ENCODE assay signal across 26 cellular contexts in the genomic region with DNA sequence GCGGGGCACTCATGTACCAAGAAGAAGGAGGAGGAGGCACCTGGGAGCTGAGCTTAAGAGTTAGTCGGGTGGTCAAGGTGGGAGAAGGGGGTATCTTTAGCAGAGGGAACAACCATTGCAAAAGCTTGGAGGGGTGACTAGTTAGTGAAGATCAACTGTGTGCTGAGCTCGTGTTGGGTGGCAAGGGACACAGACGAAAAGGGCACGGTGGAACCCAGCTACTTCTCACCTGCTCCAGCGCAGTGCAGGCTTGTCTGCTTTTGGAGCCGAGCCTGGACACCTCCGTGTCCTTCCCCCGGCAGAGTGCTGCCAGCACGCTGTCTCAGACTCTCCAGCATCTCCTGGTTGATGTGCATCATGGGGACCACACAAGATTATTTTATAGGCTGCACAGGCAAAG.
DNase-seq lines count a peak whose midpoint lies in the region; ATAC-seq and TF ChIP-seq lines count a peak whose summit lies in the region.
"Had no signal": no experiment of that assay in that cellular context is flagged by ENCODE, and none has a peak within 500 bp of the region (broad histone marks: within the 10 kb centered on the region; RNA-seq: fewer than 3 reads in every experiment).

No MANE protein-coding gene starts in this region.

- H3K4me1 ChIP-seq in muscle layer of colon (ENCODE audit: insufficient read depth, low read length), result peaks cover 24% of the 10 kb centered on the region
- peaks cover 0 to 62% (median 40%) of the 10 kb centered on the region in 4 donors for H3K4me1 ChIP-seq in tibial artery
- H3K4me1 ChIP-seq: parathyroid adenoma had no signal

- no peak overlapping the region for H3K9ac ChIP-seq in muscle layer of colon (ENCODE audit: low read length)
- H3K9ac ChIP-seq: parathyroid adenoma had no signal

- H3K27me3 ChIP-seq in muscle layer of colon (ENCODE audit: control insufficient read depth in 1 of 2, insufficient read depth in 2 of 2, low read length in 2 of 2) (no peaks in the 10 kb centered on the region), tibial artery (no peaks in the 10 kb centered on the region)
- H3K27me3 ChIP-seq: adrenal gland, cardiac muscle cell, SJSA1 had no signal

- no peak overlapping the region for H3K4me3 Mint-ChIP-seq in activated CD4-positive, alpha-beta T cell treated with anti-CD3 and anti-CD28 coated beads, Interleukin-2, amount 10 ng/mL, durations not matched to agents 7 days and 5 days
- H3K4me3 Mint-ChIP-seq in MCF 10A (ENCODE audit: unreplicated experiment), result no peak overlapping the region
- H3K4me3 Mint-ChIP-seq: activated CD4-positive, alpha-beta T cell treated with anti-CD3 and anti-CD28 coated beads for 36 hours; activated T-cell treated with anti-CD3 and anti-CD28 coated beads, Interleukin-2, amount 50 U/mL, for 4 hours; CD4-positive, alpha-beta memory T cell; naive thymus-derived CD8-positive, alpha-beta T cell; stimulated activated naive CD8-positive, alpha-beta T cell treated with anti-CD3 and anti-CD28 coated beads, Interleukin-15, amount 100 ng/mL, for 72 hours; T-helper 17 cell had no signal

- H3K4me3 ChIP-seq in muscle layer of colon (ENCODE audit: low read depth in 1 of 2, low read length in 2 of 2) (no peak overlapping the region), tibial artery (no peak overlapping the region)
- H3K4me3 ChIP-seq: adrenal gland, cardiac muscle cell, dorsolateral prefrontal cortex, SJSA1 had no signal

- H3K27me3 Mint-ChIP-seq in activated CD4-positive, alpha-beta T cell treated with anti-CD3 and anti-CD28 coated beads, Interleukin-2, amount 10 ng/mL, durations not matched to agents 7 days and 5 days, result peaks cover 27% of the 10 kb centered on the region
- H3K27me3 Mint-ChIP-seq in MCF 10A (ENCODE audit: insufficient read depth, unreplicated experiment), result no peaks in the 10 kb centered on the region

- no peaks in the 10 kb centered on the region for H3K36me3 Mint-ChIP-seq in activated CD4-positive, alpha-beta T cell treated with anti-CD3 and anti-CD28 coated beads, Interleukin-2, amount 10 ng/mL, durations not matched to agents 7 days and 5 days (ENCODE audit: low read depth)
- peaks cover 12% of the 10 kb centered on the region for H3K36me3 Mint-ChIP-seq in MCF 10A (ENCODE audit: insufficient read depth, unreplicated experiment)
- H3K36me3 Mint-ChIP-seq: CD4-positive, alpha-beta memory T cell; naive thymus-derived CD8-positive, alpha-beta T cell had no signal

- H3K27ac Mint-ChIP-seq in activated CD4-positive, alpha-beta T cell treated with anti-CD3 and anti-CD28 coated beads, Interleukin-2, amount 10 ng/mL, durations not matched to agents 7 days and 5 days, result peak overlapping the region; percentile 27
- peak overlapping the region; percentile 84 for H3K27ac Mint-ChIP-seq in MCF 10A (ENCODE audit: low read depth, unreplicated experiment)
- H3K27ac Mint-ChIP-seq: activated CD4-positive, alpha-beta T cell treated with anti-CD3 and anti-CD28 coated beads for 36 hours; CD4-positive, alpha-beta memory T cell; naive thymus-derived CD8-positive, alpha-beta T cell; stimulated activated naive CD8-positive, alpha-beta T cell treated with anti-CD3 and anti-CD28 coated beads, Interleukin-15, amount 100 ng/mL, for 72 hours; T-helper 17 cell had no signal

- H3K36me3 ChIP-seq in muscle layer of colon (ENCODE audit: insufficient read depth, low read length) (no peaks in the 10 kb centered on the region), tibial artery (no peaks in the 10 kb centered on the region)
- H3K36me3 ChIP-seq: adrenal gland, cardiac muscle cell, SJSA1 had no signal

- BruUV-seq in MCF 10A (replicated peaks; lab: Mats Ljungman, UMichigan), result no TSS peak

- peak overlapping the region; percentile 73 for H3K27ac ChIP-seq in muscle layer of colon (ENCODE audit: low read depth, low read length)
- H3K27ac ChIP-seq in tibial artery, result peak overlapping the region; percentile 79
- H3K27ac ChIP-seq: cardiac muscle cell, SJSA1 had no signal

- no peak for ATAC-seq in HG03354 (IDR thresholded peaks at IDR 0.05; ENCODE audit: poor library complexity, severe bottlenecking, unreplicated experiment)
- ATAC-seq: activated CD4-positive, alpha-beta T cell treated with anti-CD3 and anti-CD28 coated beads for 36 hours; activated T-cell treated with anti-CD3 and anti-CD28 coated beads, Interleukin-2, amount 50 U/mL, for 4 hours; naive thymus-derived CD8-positive, alpha-beta T cell; stimulated activated naive CD8-positive, alpha-beta T cell treated with anti-CD3 and anti-CD28 coated beads, Interleukin-15, amount 100 ng/mL, for 72 hours; T-helper 17 cell had no signal

- no peak for DNase-seq in activated CD4-positive, alpha-beta T cell treated with anti-CD3 and anti-CD28 coated beads, Interleukin-2, amount 10 ng/mL, durations not matched to agents 7 days and 5 days
- no peak for DNase-seq in activated CD4-positive, alpha-beta T cell treated with anti-CD3 and anti-CD28 coated beads for 1 hour
- no peak for DNase-seq in MCF 10A (ENCODE audit: unreplicated experiment)
- peak in 1 of 2 donors; percentile 56 for DNase-seq in tibial artery
- DNase-seq in NCI-H128 (lab: John Stamatoyannopoulos, UW; ENCODE audit: unreplicated experiment), result no peak
- DNase-seq in SHP77 treated with DMSO at 0.1 percent for 48 hours (lab: John Stamatoyannopoulos, UW), result no peak
- DNase-seq: activated CD4-positive, alpha-beta T cell treated with anti-CD3 and anti-CD28 coated beads for 36 hours; activated CD8-positive, alpha-beta memory T cell treated with anti-CD3 and anti-CD28 coated beads for 24 hours; activated naive CD4-positive, alpha-beta T cell treated with Interleukin-2 at 50 U/mL for 16 hours; activated T-cell treated with anti-CD3 and anti-CD28 coated beads, Interleukin-2, amount 50 U/mL, for 4 hours; AML-193; CD4-positive, alpha-beta memory T cell; DMS 273 treated with DMSO at 0.1 percent for 48 hours; glutamatergic neuron; naive thymus-derived CD8-positive, alpha-beta T cell; NCI-H2081 treated with DMSO at 0.1 percent for 48 hours; OCI-M1; stimulated activated naive CD8-positive, alpha-beta T cell treated with anti-CD3 and anti-CD28 coated beads, Interleukin-15, amount 100 ng/mL, for 72 hours; T-helper 17 cell had no signal

- no peak for TF ChIP-seq CTCF in MCF 10A (IDR thresholded peaks at IDR 0.05; ENCODE audit: unreplicated experiment)
- TF ChIP-seq CTCF in tibial artery (IDR thresholded peaks at IDR 0.05), result no peak

- CTCF ChIA-PET in activated CD4-positive, alpha-beta T cell treated with anti-CD3 and anti-CD28 coated beads, Interleukin-2, amount 10 ng/mL, durations not matched to agents 7 days and 5 days (lab: Charles Lee), result no interaction called here
- CTCF ChIA-PET in MCF 10A (lab: Yijun Ruan, JAX), result interaction anchor here (1.2 kb wide), 2 partner anchors 9 to 108 kb away, joined by 3 to 4 read pairs; no protein-coding TSS in a partner anchor

- H3K9me3 ChIP-seq in muscle layer of colon (ENCODE audit: low read length) (no peaks in the 10 kb centered on the region), tibial artery (no peaks in the 10 kb centered on the region)
- H3K9me3 ChIP-seq: adrenal gland, SJSA1 had no signal

- H3K4me1 Mint-ChIP-seq in activated CD4-positive, alpha-beta T cell treated with anti-CD3 and anti-CD28 coated beads, Interleukin-2, amount 10 ng/mL, durations not matched to agents 7 days and 5 days, result no peaks in the 10 kb centered on the region
- H3K4me1 Mint-ChIP-seq in MCF 10A (ENCODE audit: insufficient read depth, unreplicated experiment), result peaks cover 32% of the 10 kb centered on the region
- H3K4me1 Mint-ChIP-seq: CD4-positive, alpha-beta memory T cell; T-helper 17 cell had no signal

- no peaks in the 10 kb centered on the region for H3K9me3 Mint-ChIP-seq in activated CD4-positive, alpha-beta T cell treated with anti-CD3 and anti-CD28 coated beads, Interleukin-2, amount 10 ng/mL, durations not matched to agents 7 days and 5 days
- peaks cover 7% of the 10 kb centered on the region for H3K9me3 Mint-ChIP-seq in MCF 10A (ENCODE audit: unreplicated experiment)
- H3K9me3 Mint-ChIP-seq: activated T-cell treated with anti-CD3 and anti-CD28 coated beads, Interleukin-2, amount 50 U/mL, for 4 hours; stimulated activated naive CD8-positive, alpha-beta T cell treated with anti-CD3 and anti-CD28 coated beads, Interleukin-15, amount 100 ng/mL, for 72 hours had no signal

- POLR2A ChIA-PET in activated CD4-positive, alpha-beta T cell treated with anti-CD3 and anti-CD28 coated beads, Interleukin-2, amount 10 ng/mL, durations not matched to agents 7 days and 5 days (lab: Charles Lee), result no interaction called here
- POLR2A ChIA-PET in MCF 10A (lab: Yijun Ruan, JAX), result interaction anchor here (0.7 to 7.4 kb wide), 7 partner anchors 7 to 257 kb away, joined by 3 to 41 read pairs (median 3); no protein-coding TSS in a partner anchor

- intact Hi-C loops in MCF 10A (cut with micrococcal nuclease), result no loop called here
- intact Hi-C loops in tibial artery (cut with DNase I; ENCODE audit: low total_unique reads), result no loop called here
